ENCODE assay signal across 1 cellular context in genomic region chr14:100504372-100505078, GRCh38.
TF ChIP-seq lines count a peak whose summit lies in the region.

No MANE protein-coding gene starts in this region.

TF ChIP-seq in HepG2, 621 proteins besides CTCF, POLR2A, EP300 and RAD21 (continued from another document):
- TF ChIP-seq MAX (IDR thresholded peaks at IDR 0.05) (no peak), HOXA5 (CRISPR knock-in tag; IDR thresholded peaks at IDR 0.05) (no peak), KMT2B (CRISPR knock-in tag; IDR thresholded peaks at IDR 0.05) (no peak), MAFK (conservative IDR thresholded peaks at IDR 0.05 in 1 of 2, IDR thresholded peaks at IDR 0.05 in 1 of 2; ENCODE audit: low read length in 2 of 2) (peak; percentile 2 to 23; a peak in 1 of 4 replicates)
